ENCODE assay signal across 10 cellular contexts in genomic region chr5:57243286-57244137, GRCh38.
DNase-seq lines count a peak whose midpoint lies in the region; ATAC-seq and TF ChIP-seq lines count a peak whose summit lies in the region.
"Had no signal": no experiment of that assay in that cellular context is flagged by ENCODE, and none has a peak within 500 bp of the region (broad histone marks: within the 10 kb centered on the region; RNA-seq: fewer than 3 reads in every experiment).

No MANE protein-coding gene starts in this region.

- H3K4me1 Mint-ChIP-seq in central memory CD8-positive, alpha-beta T cell, result peaks cover 25% of the 10 kb centered on the region
- H3K4me1 Mint-ChIP-seq: neural crest cell had no signal

- ATAC-seq in GM18502 (IDR thresholded peaks at IDR 0.05; ENCODE audit: poor library complexity, unreplicated experiment), result peak; percentile 77
- ATAC-seq in HG03432 (IDR thresholded peaks at IDR 0.05; ENCODE audit: unreplicated experiment), result peak; percentile 91
- ATAC-seq in central memory CD8-positive, alpha-beta T cell (replicated peaks; ENCODE audit: extremely low read depth, poor library complexity, severe bottlenecking), result no peak

- H3K4me3 Mint-ChIP-seq in central memory CD8-positive, alpha-beta T cell, result no peak overlapping the region
- H3K4me3 Mint-ChIP-seq: neural crest cell had no signal

- H3K27me3 Mint-ChIP-seq in central memory CD8-positive, alpha-beta T cell, result no peaks in the 10 kb centered on the region

- no peaks in the 10 kb centered on the region for H3K9me3 Mint-ChIP-seq in central memory CD8-positive, alpha-beta T cell
- H3K9me3 Mint-ChIP-seq: neural crest cell had no signal

- peaks cover 37% of the 10 kb centered on the region for H3K36me3 Mint-ChIP-seq in central memory CD8-positive, alpha-beta T cell (ENCODE audit: insufficient read depth)

- no peak for TF ChIP-seq CTCF in GM20000 (IDR thresholded peaks at IDR 0.05; ENCODE audit: extremely low read depth, missing control alignments)

- H3K27ac Mint-ChIP-seq in central memory CD8-positive, alpha-beta T cell (ENCODE audit: low read depth), result peak overlapping the region; percentile 33

- DNase-seq in GM20000 (ENCODE audit: low spot score), result peak; percentile 28
- no peak for DNase-seq in central memory CD8-positive, alpha-beta T cell (ENCODE audit: low spot score in 2 of 2)
- no peak for DNase-seq in DMS114 treated with DMSO at 0.1 percent for 48 hours (lab: John Stamatoyannopoulos, UW; ENCODE audit: unreplicated experiment)
- DNase-seq in NCI-H2196 (lab: John Stamatoyannopoulos, UW; ENCODE audit: unreplicated experiment), result no peak
- DNase-seq in NCI-H2107 treated with DMSO at 0.1 percent for 48 hours (lab: John Stamatoyannopoulos, UW; ENCODE audit: unreplicated experiment), result no peak
- no peak for DNase-seq in NCI-H2227 treated with DMSO at 0.1 percent for 48 hours (lab: John Stamatoyannopoulos, UW)
- DNase-seq: dermis blood vessel endothelial cell had no signal
